In genomic region chr19:49019242-49019932, GRCh38 we compare ENCODE assay signal across 2 cellular contexts.
TF ChIP-seq lines count a peak whose summit lies in the region.

No MANE protein-coding gene starts in this region.

TF ChIP-seq in Ishikawa, 13 proteins besides CTCF, POLR2A, EP300 and RAD21:
- no peak for TF ChIP-seq REST (IDR thresholded peaks at IDR 0.05; ENCODE audit: low read depth)
- no peak for TF ChIP-seq YY1 (IDR thresholded peaks at IDR 0.05; ENCODE audit: low read depth)
- no peak; the same call in 1 of the 2 replicates for TF ChIP-seq TCF12 (IDR thresholded peaks at IDR 0.05; ENCODE audit: low read depth)
- TF ChIP-seq ZBTB7A (IDR thresholded peaks at IDR 0.05; ENCODE audit: low read depth), result peak; percentile 77; the same call in 1 of the 2 replicates
- TF ChIP-seq TAF1 (IDR thresholded peaks at IDR 0.05; ENCODE audit: low read depth), result no peak
- no peak for TF ChIP-seq USF1 (IDR thresholded peaks at IDR 0.05)
- no peak for TF ChIP-seq CEBPB (IDR thresholded peaks at IDR 0.05)
- TF ChIP-seq EGR1 (IDR thresholded peaks at IDR 0.05), result no peak
- no peak for TF ChIP-seq TEAD4 (IDR thresholded peaks at IDR 0.05)
- TF ChIP-seq FOXM1 (IDR thresholded peaks at IDR 0.05; ENCODE audit: borderline replicate concordance, low read depth), result no peak
- TF ChIP-seq NFIC (IDR thresholded peaks at IDR 0.05), result 0 out of 2 replicates have a peak, but pooled peaks have one; percentile 28
- no peak for TF ChIP-seq MAX (IDR thresholded peaks at IDR 0.05)
- no peak for TF ChIP-seq CREB1 (IDR thresholded peaks at IDR 0.05; ENCODE audit: low read depth)

TF ChIP-seq in GM12878, 131 proteins besides CTCF, POLR2A, EP300 and RAD21:
- TF ChIP-seq MAX (IDR thresholded peaks at IDR 0.05; ENCODE audit: low read depth, low read length), result no peak
- no peak for TF ChIP-seq MYC (IDR thresholded peaks at IDR 0.05; ENCODE audit: insufficient read depth, insufficient read length, insufficient replicate concordance, low read length, severe bottlenecking)
- TF ChIP-seq RUNX3 (IDR thresholded peaks at IDR 0.05; ENCODE audit: low read length), result peak; percentile 28; the same call in 1 of the 2 replicates
- peak in 1 of 2 experiments; percentile 69; a peak in 2 of 4 replicates for TF ChIP-seq BHLHE40 (IDR thresholded peaks at IDR 0.05; ENCODE audit: borderline replicate concordance in 1 of 2, low read depth in 2 of 2, low read length in 1 of 2)
- no peak for TF ChIP-seq ZNF217 (IDR thresholded peaks at IDR 0.05)
